22 cellular contexts compared by ENCODE assay signal in the genomic region with DNA sequence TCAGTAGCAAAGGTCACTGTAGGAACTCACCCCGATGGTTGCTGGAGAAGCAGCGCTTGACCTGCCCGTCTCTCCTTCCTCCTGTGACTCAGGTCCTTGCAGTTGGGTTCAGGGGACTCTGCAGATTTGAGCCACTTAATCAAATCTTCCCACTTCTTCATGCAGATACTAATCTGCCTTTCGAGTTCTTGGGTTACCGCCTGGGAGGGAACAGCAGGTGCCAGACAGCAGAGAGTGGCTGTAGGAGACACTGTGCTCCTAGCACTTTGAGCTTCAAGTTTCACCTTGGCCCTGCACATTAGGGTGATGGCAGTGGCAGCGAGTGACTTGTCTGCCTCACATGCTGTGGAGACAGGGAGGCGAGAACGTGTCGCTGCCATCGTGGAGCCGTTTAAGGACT.
DNase-seq lines count a peak whose midpoint lies in the region; FAIRE-seq and TF ChIP-seq lines count a peak whose summit lies in the region.
"Had no signal": no experiment of that assay in that cellular context is flagged by ENCODE, and none has a peak within 500 bp of the region (broad histone marks: within the 10 kb centered on the region; RNA-seq: fewer than 3 reads in every experiment).

No MANE protein-coding gene starts in this region.

- H3K9ac ChIP-seq in H1 (replicated peaks in 1 of 4; ENCODE audit: extremely low read depth in 1 of 4, low read depth in 3 of 4, low read length in 3 of 4): no peak overlapping the region; a peak in 1 of 7 replicates
- H3K9ac ChIP-seq in parathyroid adenoma: no peak overlapping the region

- H3K36me3 ChIP-seq in H1 (ENCODE audit: control insufficient read depth in 2 of 4, insufficient read depth in 4 of 4, low read length in 3 of 4) (no peaks in the 10 kb centered on the region), parathyroid adenoma (ENCODE audit: control insufficient read depth, insufficient read depth, low read length) (no peaks in the 10 kb centered on the region)
- H3K36me3 ChIP-seq: BE2C, MG63, SJCRH30 had no signal

- no peak overlapping the region for H3K4ac ChIP-seq in H1 (replicated peaks; ENCODE audit: insufficient read length, low read depth, low read length)

- TF ChIP-seq CTCF in H1 (IDR thresholded peaks at IDR 0.05; ENCODE audit: control extremely low read depth in 1 of 3, insufficient read depth in 1 of 3, low read depth in 1 of 3, low read length in 3 of 3) (no peak), parathyroid adenoma (IDR thresholded peaks at IDR 0.05) (no peak), dorsolateral prefrontal cortex (IDR thresholded peaks at IDR 0.05 in 54 of 56, conservative IDR thresholded peaks at IDR 0.05 in 2 of 56; ENCODE audit: low read depth in 1 of 56, partially characterized antibody in 56 of 56) (no peak)

- H3K9me3 ChIP-seq in H1 (ENCODE audit: insufficient read depth in 2 of 2, low read depth in 1 of 2, low read length in 1 of 2) (no peaks in the 10 kb centered on the region), parathyroid adenoma (ENCODE audit: control insufficient read depth, low read length) (no peaks in the 10 kb centered on the region)
- H3K9me3 ChIP-seq: BE2C, MG63, SJCRH30 had no signal

- no peak overlapping the region for H3K4me3 ChIP-seq in H1 (ENCODE audit: extremely low read depth in 1 of 4, insufficient read depth in 2 of 4, low read depth in 3 of 4, low read length in 4 of 4)
- no peak overlapping the region for H3K4me3 ChIP-seq in parathyroid adenoma (ENCODE audit: low read depth, low read length)
- no peak overlapping the region for H3K4me3 ChIP-seq in dorsolateral prefrontal cortex
- H3K4me3 ChIP-seq: MG63, SJCRH30 had no signal

- H2BK12ac ChIP-seq in H1 (ENCODE audit: low read depth, low read length): no peak overlapping the region

- H2BK20ac ChIP-seq in H1 (ENCODE audit: low read length): no peak overlapping the region

- POLR2A ChIA-PET in H1 (lab: Charles Lee; ENCODE audit: partially characterized antibody): no interaction called here

- H3K4me1 ChIP-seq in H1 (replicated peaks in 1 of 4; ENCODE audit: control insufficient read depth in 3 of 4, insufficient read depth in 4 of 4, low read length in 3 of 4) (peaks cover 2 to 4% (median 4%) of the 10 kb centered on the region in 4 experiments; a peak in 4 of 7 replicates), parathyroid adenoma (no peaks in the 10 kb centered on the region)
- H3K4me1 ChIP-seq: SJCRH30 had no signal

- no peaks in the 10 kb centered on the region for H3K23me2 ChIP-seq in H1 (ENCODE audit: low read depth, low read length)

- H2BK120ac ChIP-seq in H1 (replicated peaks; ENCODE audit: low read depth, low read length): no peak overlapping the region

- TF ChIP-seq POLR2A in H1 (IDR thresholded peaks at IDR 0.05; ENCODE audit: control extremely low read depth in 1 of 2, low read depth in 2 of 2, low read length in 2 of 2): no peak

- FAIRE-seq in H1 (lab: Jason Lieb, UNC): no peak
- no peak for FAIRE-seq in frontal cortex (lab: Jason Lieb, UNC)
- FAIRE-seq: GM12891 had no signal

- CTCF ChIA-PET in H1 (lab: Charles Lee; ENCODE audit: partially characterized antibody): interaction anchor here (1.0 kb wide), 1 partner anchor 352 kb away, joined by 3 read pairs; no protein-coding TSS in a partner anchor

- H3K79me1 ChIP-seq in H1 (ENCODE audit: low read depth, low read length): no peaks in the 10 kb centered on the region

- H3K79me2 ChIP-seq in H1 (ENCODE audit: control insufficient read depth in 1 of 2, insufficient read depth in 2 of 2, low read length in 2 of 2) (no peaks in the 10 kb centered on the region), parathyroid adenoma (no peaks in the 10 kb centered on the region)

- H4K5ac ChIP-seq in H1 (ENCODE audit: insufficient read length, low read depth, low read length): no peak overlapping the region

- H4K91ac ChIP-seq in H1 (replicated peaks; ENCODE audit: insufficient read length, low read length): no peak overlapping the region

- DNase-seq in DMS79 treated with DMSO at 0.1 percent for 48 hours (lab: John Stamatoyannopoulos, UW) (peak; percentile 15), DMS79 (lab: John Stamatoyannopoulos, UW) (no peak), NCI-H2171 treated with DMSO at 0.1 percent for 48 hours (lab: John Stamatoyannopoulos, UW) (peak; percentile 69), H1 (ENCODE audit: low read depth in 1 of 2, low spot score in 2 of 2) (no peak), frontal cortex (ENCODE audit: low spot score in 2 of 2) (no peak), RKO (ENCODE audit: low spot score) (no peak), dorsolateral prefrontal cortex (no peak)
- DNase-seq: BE2C; CD8-positive, alpha-beta memory T cell; GF-D8; H7; IMR-90; MG63; NCI-H1105 treated with DMSO at 0.1 percent for 48 hours; NCI-H1694 treated with DMSO at 0.1 percent for 48 hours; NCI-H510A; SJCRH30; SW 1271 had no signal

- H3K56ac ChIP-seq in H1 (replicated peaks; ENCODE audit: insufficient read length, low read depth, low read length): no peak overlapping the region

- H2BK5ac ChIP-seq in H1 (ENCODE audit: low read depth, low read length): no peak overlapping the region

- H3K4me2 ChIP-seq in H1 (ENCODE audit: insufficient read depth in 1 of 2, low read depth in 2 of 2, low read length in 2 of 2): no peak overlapping the region
- peak overlapping the region; percentile 27 for H3K4me2 ChIP-seq in parathyroid adenoma (ENCODE audit: low read length)

- intact Hi-C loops in dorsolateral prefrontal cortex (cut with DNase I): no loop called here

- no peak overlapping the region for H4K8ac ChIP-seq in H1 (ENCODE audit: extremely low read depth, insufficient read depth, low read length)

- H3K27me3 ChIP-seq in H1 (replicated peaks in 1 of 4; ENCODE audit: control insufficient read depth in 3 of 4, extremely low read depth in 1 of 4, insufficient read depth in 3 of 4, low read length in 3 of 4): no peaks in the 10 kb centered on the region
- H3K27me3 ChIP-seq in parathyroid adenoma (ENCODE audit: control insufficient read depth, insufficient read depth, low read length): no peaks in the 10 kb centered on the region
- no peaks in the 10 kb centered on the region for H3K27me3 ChIP-seq in dorsolateral prefrontal cortex
- H3K27me3 ChIP-seq: BE2C, MG63 had no signal

- H2AFZ ChIP-seq in H1 (ENCODE audit: low read length): peak overlapping the region; percentile 12; the same call in 1 of the 2 replicates
- H2AFZ ChIP-seq in parathyroid adenoma: no peak overlapping the region

- no peak overlapping the region for H3K18ac ChIP-seq in H1 (ENCODE audit: extremely low read depth, low read length)

- TF ChIP-seq EP300 in H1 (IDR thresholded peaks at IDR 0.05; ENCODE audit: borderline replicate concordance in 1 of 2, low read depth in 2 of 2, low read length in 2 of 2): no peak

- H3K14ac ChIP-seq in H1 (ENCODE audit: insufficient read length): no peak overlapping the region

- no peak overlapping the region for H2AK5ac ChIP-seq in H1 (ENCODE audit: low read depth, low read length)

- H2BK15ac ChIP-seq in H1 (ENCODE audit: low read length): no peak overlapping the region

- H3K27ac ChIP-seq in H1 (ENCODE audit: low read depth, low read length): no peak overlapping the region
- H3K27ac ChIP-seq in parathyroid adenoma: no peak overlapping the region
- H3K27ac ChIP-seq in dorsolateral prefrontal cortex: no peak overlapping the region
- H3K27ac ChIP-seq: 22Rv1, RWPE1, SJCRH30 had no signal

- H4K20me1 ChIP-seq in H1 (replicated peaks in 1 of 2; ENCODE audit: control insufficient read depth in 1 of 2, insufficient read depth in 2 of 2, low read length in 2 of 2): no peaks in the 10 kb centered on the region

- 89% methylated on average over 11 of the region's 11 CpGs; no CpG with 5 or more reads in 1 of the 2 experiments for WGBS in H1 (ENCODE audit: extremely low coverage in 1 of 2, insufficient coverage in 1 of 2, insufficient read length in 1 of 2, insufficient replicate concordance in 2 of 2, low coverage in 1 of 2, low lambda C conversion rate in 2 of 2, missing lambda C conversion rate in 1 of 2), 2 experiments

- H3K23ac ChIP-seq in H1 (ENCODE audit: insufficient read length): no peak overlapping the region

- no peak for TF ChIP-seq RAD21 in H1 (IDR thresholded peaks at IDR 0.05 in 1 of 2, conservative IDR thresholded peaks at IDR 0.05 in 1 of 2; ENCODE audit: low read depth in 2 of 2, low read length in 2 of 2)

TF ChIP-seq in H1, 55 proteins besides CTCF, POLR2A, EP300 and RAD21 (continues in another document):
- TF ChIP-seq KDM4A (IDR thresholded peaks at IDR 0.05; ENCODE audit: low read depth, low read length, severe bottlenecking): no peak
- no peak for TF ChIP-seq MAX (IDR thresholded peaks at IDR 0.05)
- no peak for TF ChIP-seq BACH1 (IDR thresholded peaks at IDR 0.05; ENCODE audit: low read length)
- TF ChIP-seq SRF (IDR thresholded peaks at IDR 0.05; ENCODE audit: low read depth, low read length): no peak
- TF ChIP-seq HDAC6 (IDR thresholded peaks at IDR 0.05; ENCODE audit: low read depth, low read length): no peak
- TF ChIP-seq SUZ12 (IDR thresholded peaks at IDR 0.05; ENCODE audit: low read length): no peak
- no peak for TF ChIP-seq TAF7 (optimal IDR thresholded peaks at IDR 0.05; ENCODE audit: borderline replicate concordance, low read depth, low read length)
- TF ChIP-seq TEAD4 (IDR thresholded peaks at IDR 0.05; ENCODE audit: low read depth, low read length): no peak
- no peak for TF ChIP-seq JUND (IDR thresholded peaks at IDR 0.05; ENCODE audit: low read length)
- TF ChIP-seq CREB1 (IDR thresholded peaks at IDR 0.05): no peak

Comparison
In these comparisons a context has a peak if more than half of its experiments do, and no peak if none do; other contexts are left out.
1. DNase-seq: peak in DMS79 treated with DMSO at 0.1 percent for 48 hours (single experiment) and NCI-H2171 treated with DMSO at 0.1 percent for 48 hours (single experiment); none in DMS79 (single experiment), H1 (0 of 2), frontal cortex (0 of 2), RKO (single experiment) and dorsolateral prefrontal cortex (0 of 10).